ENCODE assay signal across 9 cellular contexts in the genomic region with DNA sequence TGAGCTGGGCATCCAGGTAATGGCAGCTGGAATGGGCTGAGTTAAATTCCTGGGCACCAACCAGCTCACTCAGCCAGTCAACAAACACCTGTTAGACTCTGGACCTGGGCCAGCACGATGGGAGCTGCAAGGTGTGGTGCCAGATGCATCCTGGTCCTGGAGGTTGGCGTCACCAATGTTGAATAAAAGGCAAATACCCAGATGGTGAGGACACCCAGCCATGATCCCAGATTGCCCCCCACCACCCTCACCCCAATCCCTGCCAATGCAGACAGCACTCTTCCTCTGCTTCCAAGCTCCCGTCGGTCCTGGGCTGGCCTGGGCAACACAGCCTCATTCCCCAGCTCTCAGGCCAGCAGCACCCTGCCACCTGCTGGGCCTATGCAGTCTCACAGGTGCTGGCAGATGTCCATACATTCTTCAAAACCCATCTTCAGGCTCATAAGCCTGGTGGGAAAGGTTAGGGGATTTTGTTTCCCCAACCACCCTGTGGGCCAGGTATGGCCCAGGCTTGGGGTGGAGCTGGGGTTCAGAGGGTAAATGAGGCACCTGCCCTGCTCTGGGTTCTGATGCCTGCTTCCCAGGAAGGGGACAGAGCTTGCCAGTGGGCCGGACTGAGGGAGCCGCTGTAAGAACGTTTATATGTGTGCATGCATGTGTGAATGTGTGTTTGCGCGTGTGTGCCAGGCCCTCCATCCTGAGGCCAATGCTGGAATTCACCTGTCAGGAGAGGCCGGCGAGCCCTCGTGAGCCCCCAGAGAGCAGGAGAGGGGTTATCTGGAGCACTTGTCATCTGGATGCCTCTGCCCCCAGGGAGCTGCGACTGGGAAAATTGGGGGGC. TPM values are rescaled to one million over a fixed set of nuclear protein-coding genes. Genes with fewer than 3 reads are reported as not detected.
A peak's percentile ranks its signal among the peaks of the same experiment; 100 is the strongest.
DNase-seq lines count a peak whose midpoint lies in the region; ATAC-seq and TF ChIP-seq lines count a peak whose summit lies in the region.
"Had no signal": no experiment of that assay in that cellular context is flagged by ENCODE, and none has a peak within 500 bp of the region (broad histone marks: within the 10 kb centered on the region; RNA-seq: fewer than 3 reads in every experiment).

No MANE protein-coding gene starts in this region.

- H3K4me3 Mint-ChIP-seq in activated T-helper 17 cell treated with anti-CD3 and anti-CD28 coated beads, Interleukin-2, amount 50 U/mL, for 72 hours: no peak overlapping the region

- H3K27me3 Mint-ChIP-seq in activated T-helper 17 cell treated with anti-CD3 and anti-CD28 coated beads, Interleukin-2, amount 50 U/mL, for 72 hours: no peaks in the 10 kb centered on the region

- H3K36me3 ChIP-seq in smooth muscle cell (ENCODE audit: low read depth): no peaks in the 10 kb centered on the region
- H3K36me3 ChIP-seq: SJSA1 had no signal

- no peaks in the 10 kb centered on the region for H3K9me3 Mint-ChIP-seq in activated T-helper 17 cell treated with anti-CD3 and anti-CD28 coated beads, Interleukin-2, amount 50 U/mL, for 72 hours

- 86% methylated on average over 13 of the region's 13 CpGs for WGBS in smooth muscle cell (ENCODE audit: low lambda C conversion rate)

- no peak overlapping the region for H3K27ac ChIP-seq in smooth muscle cell (ENCODE audit: low read depth)
- H3K27ac ChIP-seq: SJSA1 had no signal

- H3K4me3 ChIP-seq in smooth muscle cell: no peak overlapping the region
- H3K4me3 ChIP-seq: SJSA1 had no signal

- no peak overlapping the region for H3K9ac ChIP-seq in smooth muscle cell (ENCODE audit: low read depth)

- no peak overlapping the region for H2AFZ ChIP-seq in smooth muscle cell (ENCODE audit: low read depth)

- H3K4me2 ChIP-seq in smooth muscle cell: no peak overlapping the region

- no peaks in the 10 kb centered on the region for H4K20me1 ChIP-seq in smooth muscle cell (ENCODE audit: low read depth)

- no peaks in the 10 kb centered on the region for H3F3A ChIP-seq in smooth muscle cell (ENCODE audit: low read depth)

- H3K36me3 Mint-ChIP-seq in activated T-helper 17 cell treated with anti-CD3 and anti-CD28 coated beads, Interleukin-2, amount 50 U/mL, for 72 hours (ENCODE audit: low read depth): peaks cover 8% of the 10 kb centered on the region

- TF ChIP-seq CTCF in smooth muscle cell (IDR thresholded peaks at IDR 0.05; ENCODE audit: borderline replicate concordance, insufficient read depth, poor library complexity, severe bottlenecking): peak; percentile 38

- no peaks in the 10 kb centered on the region for H3K79me2 ChIP-seq in smooth muscle cell (ENCODE audit: low read depth)

- H3K9me3 ChIP-seq in smooth muscle cell (replicated peaks; ENCODE audit: low read depth): no peaks in the 10 kb centered on the region
- H3K9me3 ChIP-seq: SJSA1 had no signal

- no peak for ATAC-seq in activated T-helper 17 cell treated with anti-CD3 and anti-CD28 coated beads, Interleukin-2, amount 50 U/mL, for 72 hours (replicated peaks)

- H3K27ac Mint-ChIP-seq in activated T-helper 17 cell treated with anti-CD3 and anti-CD28 coated beads, Interleukin-2, amount 50 U/mL, for 72 hours: no peak overlapping the region

- no peaks in the 10 kb centered on the region for H3K4me1 ChIP-seq in smooth muscle cell (ENCODE audit: low read depth)

- H3K4me1 Mint-ChIP-seq in activated T-helper 17 cell treated with anti-CD3 and anti-CD28 coated beads, Interleukin-2, amount 50 U/mL, for 72 hours: peaks cover 5% of the 10 kb centered on the region

- peak; percentile 89 for DNase-seq in DMS53 (lab: John Stamatoyannopoulos, UW)
- DNase-seq in HT1080 (ENCODE audit: low read depth): peak; percentile 66
- peak; percentile 69 for DNase-seq in RKO (ENCODE audit: low spot score)
- DNase-seq in fibroblast of peridontal ligament (ENCODE audit: extremely low read depth): peak; percentile 46
- DNase-seq in smooth muscle cell (lab: John Stamatoyannopoulos, UW; ENCODE audit: unreplicated experiment): no peak
- no peak for DNase-seq in ureter (ENCODE audit: low spot score)
- DNase-seq in GM19240 (ENCODE audit: insufficient read length, low spot score): no peak

- peaks cover 14% of the 10 kb centered on the region for H3K27me3 ChIP-seq in smooth muscle cell (ENCODE audit: low read depth)
- H3K27me3 ChIP-seq: SJSA1 had no signal

RNA-seq across cellular contexts. Expression of a gene that starts 58.0 kb away (rescaled TPM):
- 26.5 and 29.5 TPM in 2 replicates for total RNA-seq in HT1080 (2014; rRNA removed; shearing (Covaris generic))
- 19.5 and 20.5 TPM in 2 replicates for polyA plus RNA-seq in HT1080 (2015; cell fraction: cytosol; rRNA removed)
- polyA plus RNA-seq in HT1080 (2015; cell fraction: nucleus; rRNA removed): 43.8 and 52.6 TPM in 2 replicates
- total RNA-seq in smooth muscle cell (110 and 124 TPM in 2 replicates), ureter (100 TPM)
- polyA plus RNA-seq in smooth muscle cell: 111 and 133 TPM in 2 replicates
- 10 to 100 TPM in 1 of 2 donors, 1 to 10 TPM in 1; 3.6 to 16.5 TPM for total RNA-seq in activated T-helper 17 cell treated with anti-CD3 and anti-CD28 coated beads, Interleukin-2, amount 50 U/mL, for 72 hours

Comparison
In these comparisons a context has a peak if more than half of its experiments do, and no peak if none do; other contexts are left out.
1. DNase-seq: peak in DMS53 (single experiment), HT1080 (single experiment), RKO (single experiment) and fibroblast of peridontal ligament (single experiment); none in smooth muscle cell (single experiment), ureter (single experiment) and GM19240 (single experiment).